In genomic region chr13:74868044-74868443, GRCh38 we compare ENCODE assay signal across 15 cellular contexts.
"Had no signal": no experiment of that assay in that cellular context is flagged by ENCODE, and none has a peak within 500 bp of the region (broad histone marks: within the 10 kb centered on the region; RNA-seq: fewer than 3 reads in every experiment).

No MANE protein-coding gene starts in this region.

- H3K27ac ChIP-seq: body of pancreas, heart left ventricle, neural progenitor cell, ovary, thoracic aorta had no signal

- H3K27ac Mint-ChIP-seq: activated CD8-positive, alpha-beta T cell treated with anti-CD3 and anti-CD28 coated beads, Interleukin-2, amount 10 ng/mL, durations not matched to agents 7 days and 5 days; activated naive CD4-positive, alpha-beta T cell treated with anti-CD3 and anti-CD28 coated beads for 36 hours; dendritic cell treated with granulocyte-macrophage colony-stimulating factor and Interleukin-4, amounts not matched to agents 40 ng/mL and 50 ng/mL, for 4 days; neural progenitor cell had no signal

- H3K36me3 ChIP-seq: heart left ventricle, neural progenitor cell, ovary, thoracic aorta had no signal

- H3K4me1 ChIP-seq: body of pancreas, heart left ventricle, neural progenitor cell had no signal

- H3K27me3 Mint-ChIP-seq: dendritic cell treated with granulocyte-macrophage colony-stimulating factor and Interleukin-4, amounts not matched to agents 40 ng/mL and 50 ng/mL, for 4 days had no signal

- ATAC-seq: activated CD8-positive, alpha-beta T cell treated with anti-CD3 and anti-CD28 coated beads, Interleukin-2, amount 10 ng/mL, durations not matched to agents 7 days and 5 days; body of pancreas; esophagus mucosa; heart left ventricle; left ventricle myocardium superior; stimulated activated naive CD8-positive, alpha-beta T cell treated with anti-CD3 and anti-CD28 coated beads, Interleukin-15, amount 100 ng/mL, for 72 hours had no signal

- H3K4me1 Mint-ChIP-seq: neural progenitor cell; stimulated activated naive CD8-positive, alpha-beta T cell treated with anti-CD3 and anti-CD28 coated beads, Interleukin-15, amount 100 ng/mL, for 72 hours had no signal

- DNase-seq: activated CD4-positive, alpha-beta T cell treated with anti-CD3 and anti-CD28 coated beads for 4 hours; activated CD8-positive, alpha-beta T cell treated with anti-CD3 and anti-CD28 coated beads, Interleukin-2, amount 10 ng/mL, durations not matched to agents 7 days and 5 days; activated naive CD4-positive, alpha-beta T cell treated with anti-CD3 and anti-CD28 coated beads for 36 hours; body of pancreas; heart left ventricle; islet precursor cell; left ventricle myocardium superior; ovary; stimulated activated CD4-positive, alpha-beta T cell treated with anti-CD3 and anti-CD28 coated beads, Interleukin-4, amount 100 ng/mL, for 4 hours; stimulated activated naive CD8-positive, alpha-beta T cell treated with anti-CD3 and anti-CD28 coated beads, Interleukin-15, amount 100 ng/mL, for 72 hours; T1000 had no signal

- H3K9me3 ChIP-seq: body of pancreas, ovary had no signal

- H3K27me3 ChIP-seq: body of pancreas, heart left ventricle, neural progenitor cell had no signal

- H3K4me3 ChIP-seq: body of pancreas, heart left ventricle, neural progenitor cell, ovary, thoracic aorta had no signal

- H3K4me3 Mint-ChIP-seq: activated CD8-positive, alpha-beta T cell treated with anti-CD3 and anti-CD28 coated beads, Interleukin-2, amount 10 ng/mL, durations not matched to agents 7 days and 5 days; activated naive CD4-positive, alpha-beta T cell treated with anti-CD3 and anti-CD28 coated beads for 36 hours; dendritic cell treated with granulocyte-macrophage colony-stimulating factor and Interleukin-4, amounts not matched to agents 40 ng/mL and 50 ng/mL, for 4 days; neural progenitor cell; stimulated activated naive CD8-positive, alpha-beta T cell treated with anti-CD3 and anti-CD28 coated beads, Interleukin-15, amount 100 ng/mL, for 72 hours had no signal
